In the genomic region with DNA sequence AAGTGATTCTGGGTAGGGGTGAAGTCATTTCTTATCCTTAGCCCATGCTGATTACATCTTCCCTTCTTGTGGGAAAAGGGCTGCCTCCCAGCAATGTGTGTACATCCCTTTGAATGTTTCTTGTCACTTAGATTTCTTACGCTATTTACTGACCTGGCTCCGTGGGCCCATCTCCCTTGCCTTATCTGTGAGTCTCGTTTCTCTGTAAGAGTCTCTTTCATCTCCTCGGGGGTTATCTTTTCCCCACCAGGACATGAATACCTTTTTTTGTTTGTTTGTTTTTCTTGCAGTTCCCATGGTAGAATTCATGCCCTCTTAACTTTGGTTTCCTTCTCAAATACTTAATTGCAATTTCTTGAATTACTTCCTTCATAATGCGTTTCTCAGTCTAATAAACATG, we compare ENCODE assay signal across 18 cellular contexts.
DNase-seq lines count a peak whose midpoint lies in the region; ATAC-seq and TF ChIP-seq lines count a peak whose summit lies in the region.
"Had no signal": no experiment of that assay in that cellular context is flagged by ENCODE, and none has a peak within 500 bp of the region (broad histone marks: within the 10 kb centered on the region; RNA-seq: fewer than 3 reads in every experiment).

No MANE protein-coding gene starts in this region.

- H3K27ac Mint-ChIP-seq in Caco-2 (ENCODE audit: unreplicated experiment) = peak overlapping the region; percentile 57
- no peak overlapping the region for H3K27ac Mint-ChIP-seq in GM23338
- peak overlapping the region; percentile 28 for H3K27ac Mint-ChIP-seq in endothelial cell (ENCODE audit: unreplicated experiment)
- peak overlapping the region; percentile 14 for H3K27ac Mint-ChIP-seq in mesothelial cell of epicardium
- H3K27ac Mint-ChIP-seq in T-helper 17 cell = no peak overlapping the region
- H3K27ac Mint-ChIP-seq: CD4-positive, CD25-positive, alpha-beta regulatory T cell had no signal

- POLR2A ChIA-PET in Caco-2 (lab: Charles Lee) = no interaction called here

- no peaks in the 10 kb centered on the region for H3F3A ChIP-seq in GM23338 (replicated peaks; ENCODE audit: low read depth)

- H4K20me1 ChIP-seq in GM23338 (replicated peaks; ENCODE audit: insufficient read depth) (no peaks in the 10 kb centered on the region), hepatocyte (ENCODE audit: insufficient read depth, poor library complexity, severe bottlenecking) (no peaks in the 10 kb centered on the region)

- no TSS peak for BruUV-seq in Caco-2 (replicated peaks; lab: Mats Ljungman, UMichigan)

- H3K9me3 ChIP-seq in Caco-2 (no peaks in the 10 kb centered on the region), T-helper 17 cell (ENCODE audit: control insufficient read depth, low read length, poor library complexity, severe bottlenecking) (no peaks in the 10 kb centered on the region), hepatocyte (ENCODE audit: low read depth) (no peaks in the 10 kb centered on the region)
- H3K9me3 ChIP-seq: MG63 had no signal

- H3K9me3 Mint-ChIP-seq in Caco-2 (ENCODE audit: unreplicated experiment) (no peaks in the 10 kb centered on the region), GM23338 (no peaks in the 10 kb centered on the region), endothelial cell (ENCODE audit: unreplicated experiment) (no peaks in the 10 kb centered on the region), mesothelial cell of epicardium (no peaks in the 10 kb centered on the region)

- H3K27ac ChIP-seq in GM23338 (ENCODE audit: low read depth) (no peak overlapping the region), hepatocyte (no peak overlapping the region)
- H3K27ac ChIP-seq: RWPE1 had no signal

- CTCF ChIA-PET in Caco-2 (lab: Charles Lee) = no interaction called here

- H3K36me3 ChIP-seq in Caco-2 (ENCODE audit: control insufficient read depth, insufficient read depth, low read length) (no peaks in the 10 kb centered on the region), GM23338 (ENCODE audit: insufficient read depth) (no peaks in the 10 kb centered on the region), hepatocyte (replicated peaks; ENCODE audit: insufficient read depth, low read depth) (no peaks in the 10 kb centered on the region)
- H3K36me3 ChIP-seq: MG63 had no signal

- TF ChIP-seq CTCF in Caco-2 (IDR thresholded peaks at IDR 0.05; ENCODE audit: insufficient read depth in 1 of 2, low read depth in 1 of 2, low read length in 1 of 2, severe bottlenecking in 1 of 2, unreplicated experiment in 1 of 2) (no peak), GM23338 (conservative IDR thresholded peaks at IDR 0.05; ENCODE audit: low read depth in 2 of 2) (no peak), endothelial cell (IDR thresholded peaks at IDR 0.05; ENCODE audit: unreplicated experiment) (no peak), mesothelial cell of epicardium (IDR thresholded peaks at IDR 0.05; ENCODE audit: unreplicated experiment) (no peak), hepatocyte (IDR thresholded peaks at IDR 0.05; ENCODE audit: poor library complexity) (no peak)

- H3K27me3 Mint-ChIP-seq in Caco-2 (ENCODE audit: insufficient read depth, unreplicated experiment) (no peaks in the 10 kb centered on the region), GM23338 (ENCODE audit: insufficient read depth, low read depth, poor library complexity) (peaks cover 6% of the 10 kb centered on the region), endothelial cell (ENCODE audit: unreplicated experiment) (no peaks in the 10 kb centered on the region), mesothelial cell of epicardium (ENCODE audit: low read depth) (no peaks in the 10 kb centered on the region), T-helper 17 cell (peaks cover 43% of the 10 kb centered on the region)
- H3K27me3 Mint-ChIP-seq: CD4-positive, CD25-positive, alpha-beta regulatory T cell had no signal

- H3K4me2 ChIP-seq in GM23338 (no peak overlapping the region), hepatocyte (no peak overlapping the region)

- H3K27me3 ChIP-seq in Caco-2 (replicated peaks; ENCODE audit: control insufficient read depth, insufficient read depth, low read length) (no peaks in the 10 kb centered on the region), GM23338 (ENCODE audit: insufficient read depth) (no peaks in the 10 kb centered on the region), hepatocyte (no peaks in the 10 kb centered on the region)
- H3K27me3 ChIP-seq: MG63 had no signal

- H3K4me1 ChIP-seq in Caco-2 = peaks cover 28% of the 10 kb centered on the region
- H3K4me1 ChIP-seq in GM23338 (ENCODE audit: insufficient read depth) = peaks cover 5% of the 10 kb centered on the region; the same call in 1 of the 2 replicates
- H3K4me1 ChIP-seq in hepatocyte (ENCODE audit: insufficient read depth) = no peaks in the 10 kb centered on the region

- H2AFZ ChIP-seq in GM23338 (no peak overlapping the region), hepatocyte (no peak overlapping the region)

- H3K4me3 ChIP-seq in Caco-2 (ENCODE audit: low read depth, low read length) = no peak overlapping the region
- no peak overlapping the region for H3K4me3 ChIP-seq in GM23338
- H3K4me3 ChIP-seq in hepatocyte = no peak overlapping the region
- H3K4me3 ChIP-seq: MG63 had no signal

- no peaks in the 10 kb centered on the region for H3K9me2 ChIP-seq in GM23338 (ENCODE audit: insufficient read depth)
- no peaks in the 10 kb centered on the region for H3K9me2 ChIP-seq in hepatocyte (replicated peaks; ENCODE audit: insufficient read depth)

- H3K4me3 Mint-ChIP-seq in Caco-2 (ENCODE audit: unreplicated experiment) (peak overlapping the region; percentile 11), GM23338 (no peak overlapping the region), endothelial cell (ENCODE audit: unreplicated experiment) (no peak overlapping the region), mesothelial cell of epicardium (no peak overlapping the region), T-helper 17 cell (no peak overlapping the region)
- H3K4me3 Mint-ChIP-seq: CD4-positive, CD25-positive, alpha-beta regulatory T cell had no signal

- no peaks in the 10 kb centered on the region for H3K36me3 Mint-ChIP-seq in Caco-2 (ENCODE audit: insufficient read depth, unreplicated experiment)
- no peaks in the 10 kb centered on the region for H3K36me3 Mint-ChIP-seq in GM23338 (ENCODE audit: low read depth)
- H3K36me3 Mint-ChIP-seq in endothelial cell (ENCODE audit: low read depth, unreplicated experiment) = no peaks in the 10 kb centered on the region
- no peaks in the 10 kb centered on the region for H3K36me3 Mint-ChIP-seq in mesothelial cell of epicardium
- peaks cover 3% of the 10 kb centered on the region for H3K36me3 Mint-ChIP-seq in T-helper 17 cell (ENCODE audit: low read depth)
- H3K36me3 Mint-ChIP-seq: CD4-positive, CD25-positive, alpha-beta regulatory T cell had no signal

- ATAC-seq in GM23338 (peak; percentile 46; the same call in 2 of the 3 replicates), T-helper 17 cell (no peak)

- 34% methylated on average over 5 of the region's 5 CpGs for WGBS in hepatocyte (ENCODE audit: low lambda C conversion rate, missing lambda C conversion rate)

- intact Hi-C loops in Caco-2 (cut with micrococcal nuclease; ENCODE audit: unreplicated experiment) = loop anchor here (5.0 kb wide), 1 partner anchor 108 kb away; the partner anchor contains the start of gene BAMBI

- no peaks in the 10 kb centered on the region for H3K79me2 ChIP-seq in GM23338 (replicated peaks; ENCODE audit: insufficient read depth)
- no peaks in the 10 kb centered on the region for H3K79me2 ChIP-seq in hepatocyte

- H3K4me1 Mint-ChIP-seq in Caco-2 (ENCODE audit: low read depth, unreplicated experiment) (peaks cover 31% of the 10 kb centered on the region), GM23338 (peaks cover 15% of the 10 kb centered on the region; the same call in 2 of the 3 replicates), endothelial cell (ENCODE audit: unreplicated experiment) (peaks cover 18% of the 10 kb centered on the region), mesothelial cell of epicardium (peaks cover 37% of the 10 kb centered on the region), T-helper 17 cell (no peaks in the 10 kb centered on the region)
- H3K4me1 Mint-ChIP-seq: CD4-positive, CD25-positive, alpha-beta regulatory T cell had no signal

- DNase-seq in Caco-2 = peak; percentile 59 to 73
- DNase-seq in GM23338 (ENCODE audit: low spot score) = peak; percentile 9
- DNase-seq in endothelial cell (ENCODE audit: low spot score) = no peak
- no peak for DNase-seq in mesothelial cell of epicardium (ENCODE audit: low spot score in 2 of 2, unreplicated experiment in 2 of 2)
- no peak for DNase-seq in T-helper 17 cell
- no peak for DNase-seq in hepatocyte (ENCODE audit: low spot score)
- DNase-seq in RPMI8226 = no peak
- DNase-seq: CD4-positive, CD25-positive, alpha-beta regulatory T cell; KG1; MG63; NCI-H1105 treated with DMSO at 0.1 percent for 48 hours; NCI-H146; NCI-H1930; NCI-H2107; NCI-H526; NCI-H82; SHP77 had no signal

TF ChIP-seq in GM23338, 12 proteins besides CTCF, POLR2A, EP300 and RAD21 (continues in another document):
- TF ChIP-seq POLR2AphosphoS5 (IDR thresholded peaks at IDR 0.05; ENCODE audit: low read depth) = no peak

Comparison
In these comparisons a context has a peak if more than half of its experiments do, and no peak if none do; other contexts are left out.
1. DNase-seq: peak in Caco-2 (2 of 2) and GM23338 (single experiment); none in endothelial cell (single experiment), mesothelial cell of epicardium (0 of 2), T-helper 17 cell (0 of 3), hepatocyte (single experiment) and RPMI8226 (single experiment).
2. H3K27ac Mint-ChIP-seq: peak in Caco-2 (single experiment), endothelial cell (single experiment) and mesothelial cell of epicardium (single experiment); none in GM23338 (single experiment) and T-helper 17 cell (single experiment).